ENCODE assay signal across 1 cellular context in the genomic region with DNA sequence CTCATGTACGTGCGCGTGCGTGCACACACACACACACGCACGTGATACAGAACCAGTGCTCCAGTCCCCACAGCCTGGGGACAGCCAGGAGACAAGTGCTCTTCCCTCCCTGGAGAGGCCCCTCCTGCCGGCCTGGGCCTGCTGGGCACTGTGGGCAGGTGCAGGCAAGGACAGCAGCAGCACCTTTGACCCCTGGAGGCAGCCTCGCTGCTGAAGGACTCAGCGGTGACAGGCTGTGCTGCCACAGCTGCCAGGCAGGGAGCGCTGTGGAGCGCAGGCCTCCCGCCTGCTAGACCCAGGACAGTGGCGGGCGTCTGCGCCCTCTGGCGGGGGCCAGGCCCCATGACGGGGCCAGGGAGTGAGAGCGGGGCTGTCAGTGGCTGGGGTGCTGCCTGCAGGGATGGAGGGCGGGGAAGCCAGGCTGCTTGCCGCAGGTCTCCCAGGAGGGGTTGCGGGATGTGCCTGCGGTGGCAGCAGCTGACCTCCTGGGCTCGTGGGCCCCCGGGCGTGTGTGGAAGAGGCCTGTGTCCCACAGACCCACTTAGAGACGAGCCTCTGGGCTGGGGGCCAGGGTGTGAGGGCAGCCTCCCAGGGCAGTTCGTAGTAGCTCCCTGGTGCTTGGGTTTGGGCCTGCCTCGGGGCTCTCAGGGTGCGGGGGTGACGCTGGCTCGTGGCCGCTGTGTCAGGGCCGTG.
TF ChIP-seq lines count a peak whose summit lies in the region.

No MANE protein-coding gene starts in this region.

TF ChIP-seq in K562, 482 proteins besides CTCF, POLR2A, EP300 and RAD21 (continued from another document):
- TF ChIP-seq ZBTB2 (IDR thresholded peaks at IDR 0.05) (no peak), NELFE (IDR thresholded peaks at IDR 0.05; ENCODE audit: insufficient read depth, insufficient read length) (no peak), MYC (IDR thresholded peaks at IDR 0.05; ENCODE audit: low read depth, low read length) (peak; percentile 70), MYC (CRISPR knock-in tag; IDR thresholded peaks at IDR 0.05; ENCODE audit: borderline replicate concordance, low read depth) (no peak), PRDM10 (IDR thresholded peaks at IDR 0.05; ENCODE audit: partially characterized antibody) (peak; percentile 21), PRMT5 (CRISPR knock-in tag; IDR thresholded peaks at IDR 0.05) (no peak), ZNF668 (CRISPR knock-in tag; IDR thresholded peaks at IDR 0.05) (no peak), LEF1 (IDR thresholded peaks at IDR 0.05) (no peak), DACH1 (IDR thresholded peaks at IDR 0.05; ENCODE audit: partially characterized antibody) (peak; percentile 58), OTX1 (CRISPR knock-in tag; IDR thresholded peaks at IDR 0.05) (no peak), MCM3 (IDR thresholded peaks at IDR 0.05) (no peak), FOSL1 (tag; conservative IDR thresholded peaks at IDR 0.05) (no peak), HNRNPK (IDR thresholded peaks at IDR 0.05; ENCODE audit: low read depth, low read length, poor library complexity, severe bottlenecking) (no peak), ZNF511 (CRISPR knock-in tag; IDR thresholded peaks at IDR 0.05) (no peak), ZNF79 (CRISPR knock-in tag; IDR thresholded peaks at IDR 0.05; ENCODE audit: low read depth) (no peak), HCFC1 (IDR thresholded peaks at IDR 0.05; ENCODE audit: low read depth, low read length) (peak; percentile 48; the same call in 1 of the 2 replicates), ETV1 (tag; conservative IDR thresholded peaks at IDR 0.05; ENCODE audit: low read depth) (no peak), GATAD2A (IDR thresholded peaks at IDR 0.05) (0 out of 2 replicates have a peak, but pooled peaks have one; percentile 46), POLR3A (IDR thresholded peaks at IDR 0.05; ENCODE audit: borderline replicate concordance, extremely low read depth, insufficient read depth, insufficient read length) (no peak)
